In genomic region chr5:168353216-168353957, GRCh38 we compare ENCODE assay signal across 20 cellular contexts.
DNase-seq lines count a peak whose midpoint lies in the region; ATAC-seq and TF ChIP-seq lines count a peak whose summit lies in the region.
"Had no signal": no experiment of that assay in that cellular context is flagged by ENCODE, and none has a peak within 500 bp of the region (broad histone marks: within the 10 kb centered on the region; RNA-seq: fewer than 3 reads in every experiment).

No MANE protein-coding gene starts in this region.

- TF ChIP-seq CTCF in Calu3 (IDR thresholded peaks at IDR 0.05; ENCODE audit: unreplicated experiment) (no peak), neural crest cell (conservative IDR thresholded peaks at IDR 0.05) (no peak)

- no peak for ATAC-seq in HG02623 (IDR thresholded peaks at IDR 0.05; ENCODE audit: unreplicated experiment)
- ATAC-seq: activated CD4-positive, CD25-positive, alpha-beta regulatory T cell treated with anti-CD3 and anti-CD28 coated beads, Interleukin-2, amount 50 U/mL, for 24 hours; CD8-positive, alpha-beta T cell had no signal

- H3K4me1 ChIP-seq in Karpas-422 (ENCODE audit: low read length), result no peaks in the 10 kb centered on the region
- H3K4me1 ChIP-seq: SJSA1 had no signal

- no peak overlapping the region for H2AFZ ChIP-seq in Karpas-422 (ENCODE audit: low read length)

- H3K4me2 ChIP-seq in Karpas-422 (ENCODE audit: low read depth, low read length, poor library complexity, severe bottlenecking), result no peak overlapping the region

- H3K27me3 Mint-ChIP-seq in Calu3 (ENCODE audit: unreplicated experiment) (no peaks in the 10 kb centered on the region), neural crest cell (ENCODE audit: low read depth) (no peaks in the 10 kb centered on the region)
- H3K27me3 Mint-ChIP-seq: dendritic cell treated with granulocyte-macrophage colony-stimulating factor and Interleukin-4, amounts not matched to agents 40 ng/mL and 50 ng/mL, for 4 days had no signal

- H3K9me3 Mint-ChIP-seq in Calu3 (ENCODE audit: low read depth, unreplicated experiment) (no peaks in the 10 kb centered on the region), neural crest cell (no peaks in the 10 kb centered on the region)
- H3K9me3 Mint-ChIP-seq: activated T-helper 2 cell treated with anti-CD3 and anti-CD28 coated beads, Interferon-gamma antibody, Interleukin-2, Interleukin-4, amounts not matched to agents 10 μg/mL and 5 μg/mL and 100 μg/mL, durations not matched to agents 14 hours and 24 hours and 36 hours; CD8-positive, alpha-beta T cell; dendritic cell treated with granulocyte-macrophage colony-stimulating factor and Interleukin-4, amounts not matched to agents 40 ng/mL and 50 ng/mL, for 4 days; immature natural killer cell had no signal

- H3K27me3 ChIP-seq in Karpas-422 (ENCODE audit: low read length), result no peaks in the 10 kb centered on the region
- H3K27me3 ChIP-seq: neutrophil, SJSA1 had no signal

- H3K9me2 ChIP-seq in Karpas-422 (replicated peaks; ENCODE audit: insufficient read depth, low read length), result no peaks in the 10 kb centered on the region

- H4K20me1 ChIP-seq in Karpas-422 (ENCODE audit: insufficient read depth, low read depth, low read length), result no peaks in the 10 kb centered on the region

- intact Hi-C loops in Calu3 (cut with micrococcal nuclease; ENCODE audit: unreplicated experiment), result no loop called here

- H3K27ac Mint-ChIP-seq in Calu3 (ENCODE audit: unreplicated experiment) (peak overlapping the region; percentile 52), neural crest cell (ENCODE audit: unreplicated experiment) (peak overlapping the region; percentile 11)
- H3K27ac Mint-ChIP-seq: activated T-helper 2 cell treated with anti-CD3 and anti-CD28 coated beads, Interferon-gamma antibody, Interleukin-2, Interleukin-4, amounts not matched to agents 10 μg/mL and 5 μg/mL and 100 μg/mL, durations not matched to agents 14 hours and 24 hours and 36 hours; CD8-positive, alpha-beta T cell; dendritic cell treated with granulocyte-macrophage colony-stimulating factor and Interleukin-4, amounts not matched to agents 40 ng/mL and 50 ng/mL, for 4 days; immature natural killer cell had no signal

- H3K4me3 ChIP-seq in Karpas-422 (ENCODE audit: low read length), result no peak overlapping the region
- H3K4me3 ChIP-seq: SJSA1 had no signal

- no peaks in the 10 kb centered on the region for H3K79me2 ChIP-seq in Karpas-422 (ENCODE audit: low read length)

- no peak overlapping the region for H3K27ac ChIP-seq in Karpas-422 (ENCODE audit: low read length)
- H3K27ac ChIP-seq: neutrophil, SJSA1 had no signal

- DNase-seq in Calu3 (peak; percentile 49), SK-MEL-5 (ENCODE audit: low read depth, low spot score) (peak; percentile 45), fibroblast of peridontal ligament (ENCODE audit: extremely low read depth) (peak; percentile 47), neural crest cell (ENCODE audit: low read depth, low spot score) (no peak), glomerular visceral epithelial cell (ENCODE audit: extremely low spot score) (no peak), hippocampal formation (lab: John Stamatoyannopoulos, UW) (no peak), Karpas-422 (no peak)
- DNase-seq: amygdala; CD8-positive, alpha-beta T cell; head of caudate nucleus; immature natural killer cell; midbrain; NCI-H187; stimulated activated CD4-positive, alpha-beta T cell treated with anti-CD3 and anti-CD28 coated beads, Interleukin-2, amount 100 ng/mL, for 48 hours had no signal

- no peaks in the 10 kb centered on the region for H3K36me3 ChIP-seq in Karpas-422 (ENCODE audit: insufficient read depth, low read length)
- H3K36me3 ChIP-seq: neutrophil, SJSA1 had no signal

- in situ Hi-C loops in SK-MEL-5 (cut with HindIII; ENCODE audit: low pct_unique_long_range_greater_than_20kb, low sequenced_read_pairs), result no loop called here

- H3K36me3 Mint-ChIP-seq in Calu3 (ENCODE audit: insufficient read depth, unreplicated experiment), result peaks cover 30% of the 10 kb centered on the region
- H3K36me3 Mint-ChIP-seq in neural crest cell (ENCODE audit: low read depth), result no peaks in the 10 kb centered on the region
- H3K36me3 Mint-ChIP-seq: CD8-positive, alpha-beta T cell; immature natural killer cell had no signal

- peaks cover 86% of the 10 kb centered on the region for H3K4me1 Mint-ChIP-seq in Calu3 (ENCODE audit: low read depth, unreplicated experiment)
- H3K4me1 Mint-ChIP-seq in neural crest cell, result peaks cover 22% of the 10 kb centered on the region
- H3K4me1 Mint-ChIP-seq: immature natural killer cell had no signal

- no peaks in the 10 kb centered on the region for H3K9me3 ChIP-seq in Karpas-422 (ENCODE audit: low read length)
- H3K9me3 ChIP-seq: neutrophil, SJSA1 had no signal

- no TSS peak for BruUV-seq in Calu3 (replicated peaks; lab: Mats Ljungman, UMichigan)

- no peak overlapping the region for H3K9ac ChIP-seq in Karpas-422 (ENCODE audit: low read length)

- peak overlapping the region; percentile 13 for H3K4me3 Mint-ChIP-seq in Calu3 (ENCODE audit: low read depth, unreplicated experiment)
- H3K4me3 Mint-ChIP-seq in neural crest cell, result no peak overlapping the region
- H3K4me3 Mint-ChIP-seq: CD8-positive, alpha-beta T cell; dendritic cell treated with granulocyte-macrophage colony-stimulating factor and Interleukin-4, amounts not matched to agents 40 ng/mL and 50 ng/mL, for 4 days; immature natural killer cell had no signal

- CTCF ChIA-PET in Calu3 (lab: Charles Lee), result interaction anchor here (0.8 to 1.2 kb wide), 3 partner anchors 12 to 48 kb away, joined by 3 to 4 read pairs (median 4); no protein-coding TSS in a partner anchor

Comparison
In these comparisons a context has a peak if more than half of its experiments do, and no peak if none do; other contexts are left out.
1. DNase-seq: peak in Calu3 (single experiment), SK-MEL-5 (single experiment) and fibroblast of peridontal ligament (single experiment); none in neural crest cell (single experiment), glomerular visceral epithelial cell (single experiment), hippocampal formation (0 of 2) and Karpas-422 (single experiment).